ENCODE assay signal across 21 cellular contexts in the genomic region with DNA sequence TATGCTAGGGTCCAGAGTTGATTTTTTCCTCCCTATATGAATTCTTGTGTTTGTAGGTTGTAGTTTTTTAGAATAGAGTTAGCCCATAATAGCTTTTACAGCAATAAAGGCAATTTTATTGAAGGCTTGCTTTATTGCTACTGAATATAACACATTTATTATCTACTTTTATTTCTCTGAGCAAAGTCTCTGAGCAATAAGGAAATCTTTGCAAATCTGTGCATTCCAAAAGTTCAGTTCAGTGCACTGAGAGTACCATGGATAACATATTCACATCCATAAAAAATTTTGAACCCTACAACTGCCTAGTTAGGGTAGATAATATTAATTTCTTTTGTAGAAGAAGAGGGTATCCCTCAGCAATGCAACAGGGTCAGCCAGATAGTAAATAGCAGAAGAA.
A peak's percentile ranks its signal among the peaks of the same experiment; 100 is the strongest.
DNase-seq lines count a peak whose midpoint lies in the region; ATAC-seq, FAIRE-seq and TF ChIP-seq lines count a peak whose summit lies in the region.
"Had no signal": no experiment of that assay in that cellular context is flagged by ENCODE, and none has a peak within 500 bp of the region (broad histone marks: within the 10 kb centered on the region; RNA-seq: fewer than 3 reads in every experiment).

No MANE protein-coding gene starts in this region.

- peak; percentile 89 for FAIRE-seq in small intestine (lab: Jason Lieb, UNC)
- FAIRE-seq: A549, GM12891, GM18507 had no signal

- H3K9ac ChIP-seq in colonic mucosa (ENCODE audit: low read depth in 2 of 2, low read length in 2 of 2) (no peak overlapping the region), mucosa of rectum (ENCODE audit: low read depth in 1 of 2, low read length in 2 of 2) (no peak overlapping the region)

- H3K9me3 ChIP-seq in colonic mucosa: no peaks in the 10 kb centered on the region
- no peaks in the 10 kb centered on the region for H3K9me3 ChIP-seq in mucosa of rectum (ENCODE audit: control insufficient read depth in 2 of 2, low read length in 2 of 2)
- H3K9me3 ChIP-seq in small intestine (ENCODE audit: control insufficient read depth, low read depth): no peaks in the 10 kb centered on the region
- H3K9me3 ChIP-seq: A549 had no signal

- H3K27ac ChIP-seq in colonic mucosa (peak overlapping the region; percentile 72), mucosa of rectum (ENCODE audit: low read depth in 2 of 2, low read length in 2 of 2) (peak overlapping the region; percentile 64 to 70), small intestine (ENCODE audit: low read depth in 1 of 2, low read length in 1 of 2) (no peak overlapping the region)
- H3K27ac ChIP-seq: A549 had no signal

- no peak for TF ChIP-seq CTCF in colonic mucosa (IDR thresholded peaks at IDR 0.05)

- ATAC-seq in GM21717 (IDR thresholded peaks at IDR 0.05; ENCODE audit: unreplicated experiment): no peak
- no peak for ATAC-seq in HG02678 (IDR thresholded peaks at IDR 0.05; ENCODE audit: unreplicated experiment)
- ATAC-seq in HG03571 (IDR thresholded peaks at IDR 0.05; ENCODE audit: unreplicated experiment): no peak
- ATAC-seq: A549, GM23338, HCT116 had no signal

- H3K4me3 ChIP-seq in colonic mucosa (no peak overlapping the region), mucosa of rectum (ENCODE audit: low read length in 2 of 2) (peak overlapping the region in 1 of 2 donors; percentile 25), small intestine (ENCODE audit: low read depth in 1 of 2, low read length in 2 of 2) (no peak overlapping the region)
- H3K4me3 ChIP-seq: A549, GM23338 had no signal

- intact Hi-C loops in colonic mucosa (cut with DNase I): no loop called here

- H3K36me3 ChIP-seq in colonic mucosa (no peaks in the 10 kb centered on the region), mucosa of rectum (ENCODE audit: control insufficient read depth in 2 of 2, insufficient read depth in 2 of 2, low read length in 2 of 2) (no peaks in the 10 kb centered on the region), small intestine (ENCODE audit: control insufficient read depth in 2 of 2, insufficient read depth in 2 of 2, low read length in 2 of 2) (no peaks in the 10 kb centered on the region)

- DNase-seq in colonic mucosa (no peak), small intestine (peak; percentile 87)
- DNase-seq: 8988T; ACHN; C1 segment of cervical spinal cord; Calu3; CD4-positive, alpha-beta memory T cell; COR-L47; DMS53; DMS79 treated with DMSO at 0.1 percent for 48 hours; GF-D8; H9 had no signal

- H3K4me1 ChIP-seq in colonic mucosa (no peaks in the 10 kb centered on the region), mucosa of rectum (ENCODE audit: control insufficient read depth in 2 of 2, insufficient read depth in 2 of 2, low read length in 2 of 2) (peaks cover 16 to 24% of the 10 kb centered on the region in 2 donors), small intestine (ENCODE audit: control insufficient read depth in 2 of 2, insufficient read depth in 1 of 2, low read depth in 1 of 2, low read length in 1 of 2) (peaks cover 0 to 4% of the 10 kb centered on the region in 2 donors)
- H3K4me1 ChIP-seq: A549 had no signal

- no peaks in the 10 kb centered on the region for H3K27me3 ChIP-seq in colonic mucosa
- no peaks in the 10 kb centered on the region for H3K27me3 ChIP-seq in mucosa of rectum (ENCODE audit: control insufficient read depth in 2 of 2, insufficient read depth in 2 of 2, low read length in 2 of 2)
- H3K27me3 ChIP-seq in small intestine (ENCODE audit: control insufficient read depth in 2 of 2, insufficient read depth in 2 of 2, low read length in 2 of 2): no peaks in the 10 kb centered on the region

Comparison
In these comparisons a context has a peak if more than half of its experiments do, and no peak if none do; other contexts are left out.
1. H3K27ac ChIP-seq: peak in colonic mucosa (single experiment) and mucosa of rectum (2 of 2); none in small intestine (0 of 2).